ENCODE assay signal across 1 cellular context in the genomic region with DNA sequence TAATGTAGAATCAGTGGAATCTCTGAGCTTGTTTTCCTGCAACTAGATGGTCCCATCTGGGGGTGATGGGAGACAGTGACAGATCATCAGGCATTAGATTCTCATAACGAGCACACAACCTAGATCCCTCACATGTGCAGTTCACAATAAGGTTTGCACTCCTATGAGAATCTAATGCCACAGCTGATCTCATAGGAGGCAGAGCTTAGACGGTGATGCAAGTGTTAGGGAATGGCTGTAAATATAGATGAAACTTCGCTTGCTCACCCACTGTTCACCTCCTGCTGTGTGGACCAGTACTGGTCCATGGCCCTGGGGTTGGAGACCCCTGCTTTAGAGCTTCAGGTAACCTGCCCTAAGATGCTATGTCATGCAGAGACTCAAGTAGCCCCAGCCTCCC.
TF ChIP-seq lines count a peak whose summit lies in the region.
"Not testable (repeated sequence)": the region's sequence is repeated elsewhere in the genome, so short reads cannot be mapped to it uniquely, and the experiment has no call there.

No MANE protein-coding gene starts in this region.

TF ChIP-seq in K562, 482 proteins besides CTCF, POLR2A, EP300 and RAD21:
- TF ChIP-seq CEBPG (CRISPR knock-in tag; IDR thresholded peaks at IDR 0.05) (peak; percentile 56; the same call in 1 of the 2 replicates), CEBPG (tag; conservative IDR thresholded peaks at IDR 0.05 in 1 of 2, IDR thresholded peaks at IDR 0.05 in 1 of 2) (peak in 1 of 2 experiments; percentile 59; a peak in 1 of 4 replicates), ATF3 (IDR thresholded peaks at IDR 0.05) (peak; percentile 62)
- TF ChIP-seq, protein P1, sequence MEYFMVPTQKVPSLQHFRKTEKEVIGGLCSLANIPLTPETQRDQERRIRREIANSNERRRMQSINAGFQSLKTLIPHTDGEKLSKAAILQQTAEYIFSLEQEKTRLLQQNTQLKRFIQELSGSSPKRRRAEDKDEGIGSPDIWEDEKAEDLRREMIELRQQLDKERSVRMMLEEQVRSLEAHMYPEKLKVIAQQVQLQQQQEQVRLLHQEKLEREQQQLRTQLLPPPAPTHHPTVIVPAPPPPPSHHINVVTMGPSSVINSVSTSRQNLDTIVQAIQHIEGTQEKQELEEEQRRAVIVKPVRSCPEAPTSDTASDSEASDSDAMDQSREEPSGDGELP (CRISPR knock-in tag; IDR thresholded peaks at IDR 0.05; ENCODE audit: borderline replicate concordance), result 0 out of 2 replicates have a peak, but pooled peaks have one; percentile 9
- not testable (repeated sequence) for TF ChIP-seq ATF3 (CRISPR knock-in tag; conservative IDR thresholded peaks at IDR 0.05)
